In the genomic region with DNA sequence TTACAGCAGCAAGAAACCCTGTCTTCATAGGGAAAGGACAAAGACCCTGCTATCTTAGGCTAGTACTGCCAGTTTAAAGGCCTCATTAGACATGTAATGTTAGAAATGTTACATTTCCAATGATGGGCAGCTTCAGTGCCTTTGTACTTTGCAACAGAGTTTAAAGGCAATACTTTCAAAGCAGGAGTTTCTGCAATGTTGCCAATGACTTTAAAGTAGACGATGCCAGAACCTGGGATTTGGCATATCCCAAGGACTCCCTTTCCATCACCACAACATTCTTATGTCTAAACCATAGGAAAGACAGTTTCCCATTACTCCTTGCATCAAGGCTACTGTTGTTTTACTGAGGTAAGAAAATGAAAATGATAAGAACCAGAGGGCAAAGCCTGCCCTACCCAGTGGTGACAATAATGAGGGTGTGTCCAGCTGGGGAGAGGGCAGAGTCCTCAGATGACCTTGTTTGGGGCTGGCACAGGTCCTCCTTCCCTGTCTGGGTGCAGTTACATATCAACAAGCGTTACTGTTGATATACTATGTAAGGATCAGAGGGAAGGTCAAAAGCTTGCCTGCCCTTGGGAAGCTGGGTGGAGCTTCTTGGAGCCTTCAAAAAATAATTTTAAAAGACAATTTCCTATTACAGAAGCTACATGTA, we compare ENCODE assay signal across 19 cellular contexts. TPM values are rescaled to one million over a fixed set of nuclear protein-coding genes. Genes with fewer than 3 reads are reported as not detected.
"Had no signal": no experiment of that assay in that cellular context is flagged by ENCODE, and none has a peak within 500 bp of the region (broad histone marks: within the 10 kb centered on the region; RNA-seq: fewer than 3 reads in every experiment).

No MANE protein-coding gene starts in this region.

- H3K9me3 ChIP-seq: esophagus squamous epithelium, neutrophil, uterus had no signal

- DNase-seq: activated CD4-positive, alpha-beta T cell treated with anti-CD3 and anti-CD28 coated beads for 1 hour; activated CD4-positive, alpha-beta T cell treated with anti-CD3 and anti-CD28 coated beads, Interleukin-2, amount 50 U/mL, for 48 hours; activated CD8-positive, alpha-beta memory T cell treated with anti-CD3 and anti-CD28 coated beads, Interleukin-2, amount 10 ng/mL, durations not matched to agents 7 days and 5 days; activated effector memory CD4-positive, alpha-beta T cell treated with anti-CD3 and anti-CD28 coated beads, Interleukin-2, amount 50 U/mL, for 16 hours; activated T-cell treated with anti-CD3 and anti-CD28 coated beads, Interleukin-2, amount 50 U/mL, for 4 hours; dorsolateral prefrontal cortex; esophagus squamous epithelium; foreskin fibroblast; glutamatergic neuron; mesendoderm; stimulated activated CD4-positive, alpha-beta T cell treated with anti-CD3 and anti-CD28 coated beads, Interleukin-2, amount 100 ng/mL, for 48 hours; stimulated activated naive CD4-positive, alpha-beta T cell treated with Interleukin-2 at 50 U/mL for 16 hours; uterus had no signal

- H3K4me3 ChIP-seq: dorsolateral prefrontal cortex, esophagus squamous epithelium, uterus had no signal

- H3K4me1 ChIP-seq: esophagus squamous epithelium, uterus had no signal

- H3K27me3 ChIP-seq: dorsolateral prefrontal cortex, esophagus squamous epithelium, neutrophil, uterus had no signal

- H3K36me3 ChIP-seq: neutrophil, uterus had no signal

- FAIRE-seq: TTC549 had no signal

- H3K27ac ChIP-seq: dorsolateral prefrontal cortex, esophagus squamous epithelium, neutrophil, uterus had no signal

- ATAC-seq: activated CD8-positive, alpha-beta memory T cell treated with anti-CD3 and anti-CD28 coated beads, Interleukin-2, amount 10 ng/mL, durations not matched to agents 7 days and 5 days; activated T-cell treated with anti-CD3 and anti-CD28 coated beads, Interleukin-2, amount 50 U/mL, for 4 hours; sciatic nerve had no signal

RNA-seq across cellular contexts. Expression of gene MLANA, which starts 27.5 kb away (rescaled TPM):
- total RNA-seq: activated CD8-positive, alpha-beta memory T cell treated with anti-CD3 and anti-CD28 coated beads, Interleukin-2, amount 10 ng/mL, durations not matched to agents 7 days and 5 days; activated T-cell treated with anti-CD3 and anti-CD28 coated beads, Interleukin-2, amount 50 U/mL, for 4 hours; cerebellum; dorsolateral prefrontal cortex; esophagus squamous epithelium; progenitor cell of endocrine pancreas; sciatic nerve; temporal lobe; uterus had no signal
